ENCODE assay signal across 8 cellular contexts in the genomic region with DNA sequence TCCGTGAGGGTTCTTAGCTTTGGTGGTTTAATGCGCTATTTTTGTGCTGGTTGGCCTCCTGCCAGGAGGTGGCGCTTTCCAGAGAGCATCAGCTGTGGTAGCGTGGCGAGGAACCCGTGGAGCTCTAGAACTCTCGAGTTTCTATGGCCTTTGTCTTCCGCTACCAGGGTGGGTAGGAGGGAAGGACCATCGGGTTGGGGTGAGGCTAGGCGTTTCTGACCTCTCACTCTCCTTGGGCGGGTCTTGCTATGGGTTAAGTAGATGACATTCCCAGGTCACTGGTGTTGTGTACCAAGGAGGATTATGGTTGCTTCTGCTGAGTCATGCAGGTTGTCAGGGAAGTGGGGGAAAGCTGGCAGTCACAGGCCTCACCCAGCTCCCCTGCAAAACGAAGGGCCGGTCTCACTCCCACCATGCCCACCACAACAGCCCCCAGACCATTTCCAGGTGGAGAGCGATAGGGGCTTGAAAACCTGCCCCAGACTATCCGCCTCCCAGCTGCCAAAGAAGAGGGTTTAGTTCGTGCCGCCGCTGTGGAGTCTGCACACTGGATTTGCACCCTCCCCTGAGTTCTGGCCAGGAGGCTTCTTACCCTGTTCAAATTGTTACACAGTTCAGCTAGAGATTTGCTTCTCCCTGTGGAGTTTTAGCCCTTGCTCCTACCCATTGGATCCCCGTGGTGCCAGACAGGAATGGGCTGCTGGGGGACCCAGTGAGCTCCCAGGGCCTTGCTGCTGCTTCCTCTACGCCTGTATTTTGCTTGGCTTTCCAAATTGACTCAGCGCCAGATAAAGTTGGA. TPM values are rescaled to one million over a fixed set of nuclear protein-coding genes. Genes with fewer than 3 reads are reported as not detected.
DNase-seq lines count a peak whose midpoint lies in the region; ATAC-seq and TF ChIP-seq lines count a peak whose summit lies in the region.

No MANE protein-coding gene starts in this region.

- no peak overlapping the region for H3K4me3 Mint-ChIP-seq in chondrocyte (ENCODE audit: unreplicated experiment)

- ATAC-seq in HG02610 (IDR thresholded peaks at IDR 0.05; ENCODE audit: unreplicated experiment) (no peak), HG02981 (IDR thresholded peaks at IDR 0.05; ENCODE audit: unreplicated experiment) (no peak)

- peaks cover 2% of the 10 kb centered on the region for H3K36me3 Mint-ChIP-seq in chondrocyte (ENCODE audit: low read depth)

- no peaks in the 10 kb centered on the region for H3K4me1 ChIP-seq in osteoblast (ENCODE audit: insufficient read depth, low read length)

- H4K20me1 ChIP-seq in osteoblast (ENCODE audit: insufficient read depth, low read length): no peaks in the 10 kb centered on the region

- H3K9me3 Mint-ChIP-seq in chondrocyte (ENCODE audit: low read depth): no peaks in the 10 kb centered on the region

- no peak overlapping the region for H3K27ac Mint-ChIP-seq in chondrocyte (ENCODE audit: unreplicated experiment)

- peak overlapping the region; percentile 11; the same call in 1 of the 2 replicates for H3K4me3 ChIP-seq in GM08714 (ENCODE audit: low read length)
- peak overlapping the region; percentile 28 for H3K4me3 ChIP-seq in osteoblast (ENCODE audit: insufficient read depth, low read length)

- DNase-seq in SHP77 (lab: John Stamatoyannopoulos, UW) (peak; percentile 86 to 87), chondrocyte (ENCODE audit: low spot score) (no peak), osteoblast (ENCODE audit: insufficient read length, low spot score, missing footprints) (no peak), ACHN (no peak), NCI-H1417 (lab: John Stamatoyannopoulos, UW) (no peak)

- peak; percentile 7 for TF ChIP-seq CTCF in chondrocyte (IDR thresholded peaks at IDR 0.05)
- no peak for TF ChIP-seq CTCF in osteoblast (IDR thresholded peaks at IDR 0.05; ENCODE audit: extremely low read depth, low read depth, low read length)

- H2AFZ ChIP-seq in osteoblast (ENCODE audit: low read length): peak overlapping the region; percentile 85

- H3K27ac ChIP-seq in osteoblast (ENCODE audit: low read depth, low read length): no peak overlapping the region

- in situ Hi-C loops in ACHN (cut with HindIII; ENCODE audit: low pct_ligation_motif_present, low pct_unique_long_range_greater_than_20kb, low sequenced_read_pairs): no loop called here

- H3K4me2 ChIP-seq in osteoblast (ENCODE audit: insufficient read depth, low read length): peak overlapping the region; percentile 28

- H3K79me2 ChIP-seq in osteoblast (ENCODE audit: insufficient read depth, low read length): no peaks in the 10 kb centered on the region

- H3K27me3 ChIP-seq in osteoblast (ENCODE audit: insufficient read depth, low read length): no peaks in the 10 kb centered on the region

- peaks cover 8% of the 10 kb centered on the region for H3K4me1 Mint-ChIP-seq in chondrocyte (ENCODE audit: low read depth)

- no peaks in the 10 kb centered on the region for H3K36me3 ChIP-seq in osteoblast (ENCODE audit: insufficient read depth, low read length)

- no peaks in the 10 kb centered on the region for H3K9me3 ChIP-seq in osteoblast (ENCODE audit: low read depth, low read length)

- no peaks in the 10 kb centered on the region for H3K27me3 Mint-ChIP-seq in chondrocyte (ENCODE audit: low read depth)

RNA-seq across cellular contexts. Expression of gene RNFT2, which starts 21.9 kb away (rescaled TPM):
- total RNA-seq in chondrocyte (5.1 to 9.8 TPM (median 6.6 TPM) in 3 replicates), osteoblast (2.4 and 3.3 TPM in 2 replicates)

RNA-seq across cellular contexts. Expression of gene SPRING1, which starts 22.1 kb away (rescaled TPM):
- total RNA-seq in chondrocyte: 31.4 to 37.3 TPM (median 35.5 TPM) in 3 replicates
- total RNA-seq in osteoblast: 27.1 and 29.0 TPM in 2 replicates

Comparison
In these comparisons a context has a peak if more than half of its experiments do, and no peak if none do; other contexts are left out.
1. DNase-seq: peak in SHP77 (2 of 2); none in chondrocyte (single experiment), osteoblast (single experiment), ACHN (single experiment) and NCI-H1417 (0 of 3).